Comparison of ENCODE assay signal across 19 cellular contexts in the genomic region with DNA sequence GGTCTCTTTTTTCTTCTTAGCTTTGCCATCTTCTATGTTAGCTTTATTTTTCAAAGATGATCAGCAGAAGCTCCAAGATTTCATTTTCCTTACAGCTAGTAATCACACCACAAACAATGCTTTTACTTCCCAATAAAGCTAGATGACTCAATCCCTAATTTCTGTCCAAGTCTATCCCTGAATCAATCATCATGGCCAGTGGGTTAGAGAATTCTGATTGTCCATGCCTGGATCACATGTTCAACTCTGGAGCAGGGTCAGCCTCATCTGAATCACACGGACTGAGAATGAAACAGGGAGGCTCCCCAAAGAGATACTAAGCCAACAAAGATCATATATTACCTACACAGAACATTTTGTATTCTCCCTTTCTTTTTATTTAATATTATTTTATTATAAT.
DNase-seq lines count a peak whose midpoint lies in the region; ATAC-seq, FAIRE-seq and TF ChIP-seq lines count a peak whose summit lies in the region.
"Had no signal": no experiment of that assay in that cellular context is flagged by ENCODE, and none has a peak within 500 bp of the region (broad histone marks: within the 10 kb centered on the region; RNA-seq: fewer than 3 reads in every experiment).

No MANE protein-coding gene starts in this region.

- H3K4me3 Mint-ChIP-seq in activated T-helper 1 cell treated with anti-CD3 and anti-CD28 coated beads, Interleukin-12 subunit alpha, Interleukin-12 subunit beta, Interleukin-2, Interleukin-4 antibody, amounts not matched to agents 30 ng/mL and 10 ng/mL and 1 ng/mL, durations not matched to agents 14 hours and 24 hours and 36 hours: no peak overlapping the region
- H3K4me3 Mint-ChIP-seq: CD4-positive, CD25-positive, alpha-beta regulatory T cell had no signal

- no peaks in the 10 kb centered on the region for H3K4me1 Mint-ChIP-seq in activated T-helper 1 cell treated with anti-CD3 and anti-CD28 coated beads, Interleukin-12 subunit alpha, Interleukin-12 subunit beta, Interleukin-2, Interleukin-4 antibody, amounts not matched to agents 30 ng/mL and 10 ng/mL and 1 ng/mL, durations not matched to agents 14 hours and 24 hours and 36 hours (ENCODE audit: low read depth)
- H3K4me1 Mint-ChIP-seq: CD4-positive, CD25-positive, alpha-beta regulatory T cell had no signal

- no peak overlapping the region for H3K4me2 ChIP-seq in osteoblast (ENCODE audit: insufficient read depth, low read length)
- H3K4me2 ChIP-seq: PC-9 had no signal

- peaks cover 28% of the 10 kb centered on the region for H3K4me1 ChIP-seq in osteoblast (ENCODE audit: insufficient read depth, low read length)
- H3K4me1 ChIP-seq: Caco-2 had no signal

- peak; percentile 37 for DNase-seq in AG09309 (ENCODE audit: low read depth)
- peak; percentile 43 for DNase-seq in HCEC 1CT
- DNase-seq in bronchial epithelial cell (ENCODE audit: low read depth): peak; percentile 3
- peak; percentile 4 for DNase-seq in osteoblast (ENCODE audit: insufficient read length, low spot score, missing footprints)
- DNase-seq in midbrain (lab: John Stamatoyannopoulos, UW): no peak
- DNase-seq in NCI-H2029 treated with DMSO at 0.1 percent for 48 hours (lab: John Stamatoyannopoulos, UW): no peak
- no peak for DNase-seq in activated T-helper 1 cell treated with anti-CD3 and anti-CD28 coated beads, Interleukin-12 subunit alpha, Interleukin-12 subunit beta, Interleukin-2, Interleukin-4 antibody, amounts not matched to agents 30 ng/mL and 10 ng/mL and 1 ng/mL, durations not matched to agents 14 hours and 24 hours and 36 hours (ENCODE audit: low spot score)
- DNase-seq: Caco-2; CD4-positive, CD25-positive, alpha-beta regulatory T cell; DMS53; KBM-7; NCI-H1092; NCI-H2227 treated with DMSO at 0.1 percent for 48 hours; NCI-H524; PC-9; Right ventricle myocardium superior had no signal

- no peak for ATAC-seq in GM18868 (IDR thresholded peaks at IDR 0.05; ENCODE audit: unreplicated experiment)

- no peaks in the 10 kb centered on the region for H3K79me2 ChIP-seq in osteoblast (ENCODE audit: insufficient read depth, low read length)

- FAIRE-seq in bronchial epithelial cell (lab: Jason Lieb, UNC): no peak
- FAIRE-seq: A204.1 had no signal

- TF ChIP-seq CTCF in AG09309 (IDR thresholded peaks at IDR 0.05; ENCODE audit: control insufficient read depth, insufficient read depth, low read depth, low read length, missing control alignments): no peak
- no peak for TF ChIP-seq CTCF in bronchial epithelial cell (IDR thresholded peaks at IDR 0.05; ENCODE audit: insufficient read depth, low read length, severe bottlenecking)
- no peak for TF ChIP-seq CTCF in osteoblast (IDR thresholded peaks at IDR 0.05; ENCODE audit: extremely low read depth, low read depth, low read length)

- H3K4me3 ChIP-seq in AG09309 (ENCODE audit: control insufficient read depth, low read depth, low read length): no peak overlapping the region
- H3K4me3 ChIP-seq in bronchial epithelial cell (ENCODE audit: low read depth, low read length): no peak overlapping the region
- no peak overlapping the region for H3K4me3 ChIP-seq in osteoblast (ENCODE audit: insufficient read depth, low read length)
- H3K4me3 ChIP-seq: PC-9, SK-N-MC had no signal

- H3K27ac Mint-ChIP-seq in activated T-helper 1 cell treated with anti-CD3 and anti-CD28 coated beads, Interleukin-12 subunit alpha, Interleukin-12 subunit beta, Interleukin-2, Interleukin-4 antibody, amounts not matched to agents 30 ng/mL and 10 ng/mL and 1 ng/mL, durations not matched to agents 14 hours and 24 hours and 36 hours: no peak overlapping the region
- H3K27ac Mint-ChIP-seq: CD4-positive, CD25-positive, alpha-beta regulatory T cell had no signal

- H3K36me3 Mint-ChIP-seq in activated T-helper 1 cell treated with anti-CD3 and anti-CD28 coated beads, Interleukin-12 subunit alpha, Interleukin-12 subunit beta, Interleukin-2, Interleukin-4 antibody, amounts not matched to agents 30 ng/mL and 10 ng/mL and 1 ng/mL, durations not matched to agents 14 hours and 24 hours and 36 hours (ENCODE audit: low read depth): no peaks in the 10 kb centered on the region
- H3K36me3 Mint-ChIP-seq: CD4-positive, CD25-positive, alpha-beta regulatory T cell had no signal

- H3K27me3 ChIP-seq in bronchial epithelial cell (ENCODE audit: control insufficient read depth, insufficient read depth, low read length): no peaks in the 10 kb centered on the region
- H3K27me3 ChIP-seq in osteoblast (ENCODE audit: insufficient read depth, low read length): no peaks in the 10 kb centered on the region

- H3K36me3 ChIP-seq in bronchial epithelial cell (ENCODE audit: control insufficient read depth, insufficient read depth, low read length) (no peaks in the 10 kb centered on the region), osteoblast (ENCODE audit: insufficient read depth, low read length) (no peaks in the 10 kb centered on the region)

- no peak overlapping the region for H2AFZ ChIP-seq in osteoblast (ENCODE audit: low read length)
- H2AFZ ChIP-seq: PC-9 had no signal

- H3K9me3 Mint-ChIP-seq in activated T-helper 1 cell treated with anti-CD3 and anti-CD28 coated beads, Interleukin-12 subunit alpha, Interleukin-12 subunit beta, Interleukin-2, Interleukin-4 antibody, amounts not matched to agents 30 ng/mL and 10 ng/mL and 1 ng/mL, durations not matched to agents 14 hours and 24 hours and 36 hours: no peaks in the 10 kb centered on the region

- no peaks in the 10 kb centered on the region for H3K9me3 ChIP-seq in osteoblast (ENCODE audit: low read depth, low read length)
- H3K9me3 ChIP-seq: Caco-2 had no signal

- no peaks in the 10 kb centered on the region for H3K27me3 Mint-ChIP-seq in activated T-helper 1 cell treated with anti-CD3 and anti-CD28 coated beads, Interleukin-12 subunit alpha, Interleukin-12 subunit beta, Interleukin-2, Interleukin-4 antibody, amounts not matched to agents 30 ng/mL and 10 ng/mL and 1 ng/mL, durations not matched to agents 14 hours and 24 hours and 36 hours (ENCODE audit: insufficient read depth)
- H3K27me3 Mint-ChIP-seq: CD4-positive, CD25-positive, alpha-beta regulatory T cell had no signal

- intact Hi-C loops in activated T-helper 1 cell treated with anti-CD3 and anti-CD28 coated beads, Interleukin-12 subunit alpha, Interleukin-12 subunit beta, Interleukin-2, Interleukin-4 antibody, amounts not matched to agents 30 ng/mL and 10 ng/mL and 1 ng/mL, durations not matched to agents 14 hours and 24 hours and 36 hours (cut with micrococcal nuclease): no loop called here

- H3K27ac ChIP-seq in osteoblast (ENCODE audit: low read depth, low read length): no peak overlapping the region
- H3K27ac ChIP-seq: PC-9, SK-N-MC had no signal

- H4K20me1 ChIP-seq in osteoblast (ENCODE audit: insufficient read depth, low read length): no peaks in the 10 kb centered on the region

Comparison
In these comparisons a context has a peak if more than half of its experiments do, and no peak if none do; other contexts are left out.
1. DNase-seq: peak in AG09309 (single experiment), HCEC 1CT (single experiment), bronchial epithelial cell (single experiment) and osteoblast (single experiment); none in midbrain (single experiment), NCI-H2029 treated with DMSO at 0.1 percent for 48 hours (single experiment) and activated T-helper 1 cell treated with anti-CD3 and anti-CD28 coated beads, Interleukin-12 subunit alpha, Interleukin-12 subunit beta, Interleukin-2, Interleukin-4 antibody, amounts not matched to agents 30 ng/mL and 10 ng/mL and 1 ng/mL, durations not matched to agents 14 hours and 24 hours and 36 hours (single experiment).